ENCODE assay signal across 8 cellular contexts in genomic region chr2:53961478-53962216, GRCh38. TPM values are rescaled to one million over a fixed set of nuclear protein-coding genes. Genes with fewer than 3 reads are reported as not detected.
DNase-seq lines count a peak whose midpoint lies in the region; ATAC-seq, FAIRE-seq and TF ChIP-seq lines count a peak whose summit lies in the region.
"Not testable (repeated sequence)": the region's sequence is repeated elsewhere in the genome, so short reads cannot be mapped to it uniquely, and the experiment has no call there.

No MANE protein-coding gene starts in this region.

- H2BK20ac ChIP-seq in H1 (ENCODE audit: low read length), result not testable (repeated sequence)

- not testable (repeated sequence) for H4K8ac ChIP-seq in H1 (ENCODE audit: extremely low read depth, insufficient read depth, low read length)

- not testable (repeated sequence) for H2BK120ac ChIP-seq in H1 (replicated peaks; ENCODE audit: low read depth, low read length)

- not testable (repeated sequence) for BruUV-seq in Caco-2 (replicated peaks; lab: Mats Ljungman, UMichigan)

- not testable (repeated sequence) for TF ChIP-seq EP300 in H1 (IDR thresholded peaks at IDR 0.05; ENCODE audit: borderline replicate concordance in 1 of 2, low read depth in 2 of 2, low read length in 2 of 2); suprapubic skin (IDR thresholded peaks at IDR 0.05)

- not testable (repeated sequence) for DNase-seq in Caco-2; Karpas-422; activated B cell treated with CpG ODN at 0.5 μM for 24 hours; H1 (ENCODE audit: low read depth in 1 of 2, low spot score in 2 of 2); hepatocyte (ENCODE audit: low spot score); suprapubic skin (ENCODE audit: low spot score in 2 of 2)
- DNase-seq in pons (ENCODE audit: low spot score), result peak; percentile 34

- H3K4me1 ChIP-seq in Caco-2; hepatocyte (ENCODE audit: insufficient read depth): not testable (repeated sequence)
- H3K4me1 ChIP-seq in Karpas-422 (ENCODE audit: low read length), result peaks cover 64% of the 10 kb centered on the region
- peaks cover 1 to 19% (median 12%) of the 10 kb centered on the region in 4 experiments; a peak in 6 of 7 replicates for H3K4me1 ChIP-seq in H1 (replicated peaks in 1 of 4; ENCODE audit: control insufficient read depth in 3 of 4, insufficient read depth in 4 of 4, low read length in 3 of 4)
- H3K4me1 ChIP-seq in mesodermal cell (ENCODE audit: control insufficient read depth, insufficient read depth, low read length, poor library complexity, severe bottlenecking), result peaks cover 22% of the 10 kb centered on the region
- peaks cover 44% of the 10 kb centered on the region for H3K4me1 ChIP-seq in suprapubic skin

- H3K79me2 ChIP-seq in Karpas-422 (ENCODE audit: low read length) (peaks cover 100% of the 10 kb centered on the region), H1 (ENCODE audit: control insufficient read depth in 1 of 2, insufficient read depth in 2 of 2, low read length in 2 of 2) (peaks cover 13 to 99% of the 10 kb centered on the region in 2 experiments), hepatocyte (peaks cover 100% of the 10 kb centered on the region)

- POLR2A ChIA-PET in Caco-2 (lab: Charles Lee), result not testable (repeated sequence)
- POLR2A ChIA-PET in activated B cell treated with CpG ODN at 0.5 μM for 24 hours (lab: Charles Lee), result interaction anchor here (1.3 kb wide), 1 partner anchor 9 kb away, joined by 4 read pairs; the partner anchor contains the start of gene PSME4
- POLR2A ChIA-PET in H1 (lab: Charles Lee; ENCODE audit: partially characterized antibody), result interaction anchor here (3.9 kb wide), 1 partner anchor 9 kb away, joined by 25 read pairs; the partner anchor contains the start of gene PSME4

- TF ChIP-seq POLR2A in H1 (IDR thresholded peaks at IDR 0.05; ENCODE audit: control extremely low read depth in 1 of 2, low read depth in 2 of 2, low read length in 2 of 2); suprapubic skin (IDR thresholded peaks at IDR 0.05): not testable (repeated sequence)

- not testable (repeated sequence) for H3K79me1 ChIP-seq in H1 (ENCODE audit: low read depth, low read length)

- peaks cover 31% of the 10 kb centered on the region for H4K20me1 ChIP-seq in Karpas-422 (ENCODE audit: insufficient read depth, low read depth, low read length)
- H4K20me1 ChIP-seq in H1 (replicated peaks in 1 of 2; ENCODE audit: control insufficient read depth in 1 of 2, insufficient read depth in 2 of 2, low read length in 2 of 2), result not testable (repeated sequence)
- peaks cover 79% of the 10 kb centered on the region for H4K20me1 ChIP-seq in hepatocyte (ENCODE audit: insufficient read depth, poor library complexity, severe bottlenecking)

- TF ChIP-seq CTCF in Caco-2 (IDR thresholded peaks at IDR 0.05; ENCODE audit: insufficient read depth in 1 of 2, low read depth in 1 of 2, low read length in 1 of 2, severe bottlenecking in 1 of 2, unreplicated experiment in 1 of 2); activated B cell treated with CpG ODN at 0.5 μM for 24 hours (IDR thresholded peaks at IDR 0.05); H1 (IDR thresholded peaks at IDR 0.05; ENCODE audit: control extremely low read depth in 1 of 3, insufficient read depth in 1 of 3, low read depth in 1 of 3, low read length in 3 of 3); hepatocyte (IDR thresholded peaks at IDR 0.05; ENCODE audit: poor library complexity); suprapubic skin (IDR thresholded peaks at IDR 0.05): not testable (repeated sequence)

- FAIRE-seq in H1 (lab: Jason Lieb, UNC), result not testable (repeated sequence)

- not testable (repeated sequence) for H3K9me3 ChIP-seq in Caco-2; Karpas-422 (ENCODE audit: low read length); H1 (ENCODE audit: insufficient read depth in 2 of 2, low read depth in 1 of 2, low read length in 1 of 2); hepatocyte (ENCODE audit: low read depth); mesodermal cell (ENCODE audit: control insufficient read depth, low read length); suprapubic skin

- not testable (repeated sequence) for H3K27me3 Mint-ChIP-seq in Caco-2 (ENCODE audit: insufficient read depth, unreplicated experiment); activated B cell treated with CpG ODN at 0.5 μM for 24 hours

- not testable (repeated sequence) for H3K23ac ChIP-seq in H1 (ENCODE audit: insufficient read length)

- intact Hi-C loops in Caco-2 (cut with micrococcal nuclease; ENCODE audit: unreplicated experiment); activated B cell treated with CpG ODN at 0.5 μM for 24 hours (cut with micrococcal nuclease): not testable (repeated sequence)

- H2AK5ac ChIP-seq in H1 (ENCODE audit: low read depth, low read length), result not testable (repeated sequence)

- H3K36me3 ChIP-seq in Caco-2 (ENCODE audit: control insufficient read depth, insufficient read depth, low read length); Karpas-422 (ENCODE audit: insufficient read depth, low read length); H1 (ENCODE audit: control insufficient read depth in 2 of 4, insufficient read depth in 4 of 4, low read length in 3 of 4); hepatocyte (replicated peaks; ENCODE audit: insufficient read depth, low read depth); suprapubic skin: not testable (repeated sequence)
- peaks cover 14% of the 10 kb centered on the region for H3K36me3 ChIP-seq in mesodermal cell (ENCODE audit: control insufficient read depth, insufficient read depth, low read length)

- not testable (repeated sequence) for H3K14ac ChIP-seq in H1 (ENCODE audit: insufficient read length)

- H3K4me3 Mint-ChIP-seq in Caco-2 (ENCODE audit: unreplicated experiment), result not testable (repeated sequence)
- peak overlapping the region; percentile 30 for H3K4me3 Mint-ChIP-seq in activated B cell treated with CpG ODN at 0.5 μM for 24 hours

- H3K27ac Mint-ChIP-seq in Caco-2 (ENCODE audit: unreplicated experiment) (peak overlapping the region; percentile 1), activated B cell treated with CpG ODN at 0.5 μM for 24 hours (peak overlapping the region; percentile 57)

- H3K9ac ChIP-seq in Karpas-422 (ENCODE audit: low read length), result not testable (repeated sequence)
- peak overlapping the region in 1 of 4 experiments; percentile 9; a peak in 1 of 7 replicates for H3K9ac ChIP-seq in H1 (replicated peaks in 1 of 4; ENCODE audit: extremely low read depth in 1 of 4, low read depth in 3 of 4, low read length in 3 of 4)

- H2BK12ac ChIP-seq in H1 (ENCODE audit: low read depth, low read length), result not testable (repeated sequence)

- H3K23me2 ChIP-seq in H1 (ENCODE audit: low read depth, low read length), result not testable (repeated sequence)

- H2AFZ ChIP-seq in Karpas-422 (ENCODE audit: low read length); H1 (ENCODE audit: low read length); hepatocyte: not testable (repeated sequence)

- not testable (repeated sequence) for H2BK15ac ChIP-seq in H1 (ENCODE audit: low read length)

- not testable (repeated sequence) for H3K18ac ChIP-seq in H1 (ENCODE audit: extremely low read depth, low read length)

- 62% methylated on average over 10 of the region's 10 CpGs; no CpG with 5 or more reads in 1 of the 2 experiments for WGBS in H1 (ENCODE audit: extremely low coverage in 1 of 2, insufficient coverage in 1 of 2, insufficient read length in 1 of 2, insufficient replicate concordance in 2 of 2, low coverage in 1 of 2, low lambda C conversion rate in 2 of 2, missing lambda C conversion rate in 1 of 2), 2 experiments
- WGBS in hepatocyte (ENCODE audit: low lambda C conversion rate, missing lambda C conversion rate), result 65% methylated on average over 10 of the region's 10 CpGs
- WGBS in mesodermal cell (ENCODE audit: insufficient coverage in 2 of 2), 2 experiments, result 57 to 87% methylated on average over 3 to 9 of the region's 10 CpGs
- 65% methylated on average over 10 of the region's 10 CpGs for WGBS in suprapubic skin

- peak overlapping the region; percentile 46; the same call in 1 of the 2 replicates for H3K27ac ChIP-seq in Karpas-422 (ENCODE audit: low read length)
- H3K27ac ChIP-seq in H1 (ENCODE audit: low read depth, low read length); suprapubic skin: not testable (repeated sequence)
- peak overlapping the region; percentile 56 for H3K27ac ChIP-seq in hepatocyte
- peak overlapping the region; percentile 72 for H3K27ac ChIP-seq in mesodermal cell (ENCODE audit: low read depth, low read length, severe bottlenecking)

- H3K4ac ChIP-seq in H1 (replicated peaks; ENCODE audit: insufficient read length, low read depth, low read length), result not testable (repeated sequence)

- CTCF ChIA-PET in Caco-2 (lab: Charles Lee); activated B cell treated with CpG ODN at 0.5 μM for 24 hours (lab: Charles Lee); H1 (lab: Charles Lee; ENCODE audit: partially characterized antibody): not testable (repeated sequence)

- not testable (repeated sequence) for TF ChIP-seq RAD21 in H1 (IDR thresholded peaks at IDR 0.05 in 1 of 2, conservative IDR thresholded peaks at IDR 0.05 in 1 of 2; ENCODE audit: low read depth in 2 of 2, low read length in 2 of 2)

- H3K27me3 ChIP-seq in Caco-2 (replicated peaks; ENCODE audit: control insufficient read depth, insufficient read depth, low read length); Karpas-422 (ENCODE audit: low read length); H1 (replicated peaks in 1 of 4; ENCODE audit: control insufficient read depth in 3 of 4, extremely low read depth in 1 of 4, insufficient read depth in 3 of 4, low read length in 3 of 4); hepatocyte; suprapubic skin: not testable (repeated sequence)

- not testable (repeated sequence) for H4K5ac ChIP-seq in H1 (ENCODE audit: insufficient read length, low read depth, low read length)

- not testable (repeated sequence) for H3K56ac ChIP-seq in H1 (replicated peaks; ENCODE audit: insufficient read length, low read depth, low read length)

- peaks cover 19% of the 10 kb centered on the region for H3K4me1 Mint-ChIP-seq in Caco-2 (ENCODE audit: low read depth, unreplicated experiment)
- H3K4me1 Mint-ChIP-seq in activated B cell treated with CpG ODN at 0.5 μM for 24 hours, result peaks cover 79% of the 10 kb centered on the region

- not testable (repeated sequence) for ATAC-seq in activated B cell treated with CpG ODN at 0.5 μM for 24 hours (ENCODE audit: low read depth)

- H4K91ac ChIP-seq in H1 (replicated peaks; ENCODE audit: insufficient read length, low read length), result not testable (repeated sequence)

- H3K9me2 ChIP-seq in Karpas-422 (replicated peaks; ENCODE audit: insufficient read depth, low read length); hepatocyte (replicated peaks; ENCODE audit: insufficient read depth): not testable (repeated sequence)

- not testable (repeated sequence) for H3K4me2 ChIP-seq in Karpas-422 (ENCODE audit: low read depth, low read length, poor library complexity, severe bottlenecking)
- H3K4me2 ChIP-seq in H1 (ENCODE audit: insufficient read depth in 1 of 2, low read depth in 2 of 2, low read length in 2 of 2), result peak overlapping the region; percentile 12 to 41; a peak in 3 of 4 replicates
- peak overlapping the region; percentile 20 for H3K4me2 ChIP-seq in hepatocyte

- H2BK5ac ChIP-seq in H1 (ENCODE audit: low read depth, low read length), result peak overlapping the region; percentile 66

- H3K4me3 ChIP-seq in Caco-2 (ENCODE audit: low read depth, low read length); Karpas-422 (ENCODE audit: low read length); H1 (ENCODE audit: extremely low read depth in 1 of 4, insufficient read depth in 2 of 4, low read depth in 3 of 4, low read length in 4 of 4); hepatocyte; mesodermal cell (ENCODE audit: extremely low read depth, insufficient read depth, low read length, poor library complexity, severe bottlenecking): not testable (repeated sequence)
- H3K4me3 ChIP-seq in suprapubic skin, result peak overlapping the region; percentile 12

- H3K9me3 Mint-ChIP-seq in Caco-2 (ENCODE audit: unreplicated experiment); activated B cell treated with CpG ODN at 0.5 μM for 24 hours: not testable (repeated sequence)

- H3K36me3 Mint-ChIP-seq in Caco-2 (ENCODE audit: insufficient read depth, unreplicated experiment) (peaks cover 12% of the 10 kb centered on the region), activated B cell treated with CpG ODN at 0.5 μM for 24 hours (ENCODE audit: low read depth) (peaks cover 11% of the 10 kb centered on the region)

RNA-seq across cellular contexts. Expression of gene PSME4, which starts 9.1 kb away (rescaled TPM):
- 79.0 and 84.9 TPM in 2 replicates for total RNA-seq in Caco-2 (2022)
- 40.2 and 67.5 TPM in 2 replicates for total RNA-seq in Karpas-422 (2014; rRNA removed; shearing (Covaris generic); ENCODE audit: low replicate concordance)
- 73.2 and 74.3 TPM in 2 replicates for total RNA-seq in activated B cell treated with CpG ODN at 0.5 μM for 24 hours
- total RNA-seq in H1 (2021; fragmentation: NEBNext Ultra II Directional; extraction: Animal tissue kit (Norgen Biotek cat#: 25700)), result 104 and 116 TPM in 2 replicates
- 21.5 and 42.2 TPM in 2 replicates for polyA plus RNA-seq in H1 (2011; rRNA removed)
- polyA plus RNA-seq in H1 (2011; cell fraction: cytosol; rRNA removed), result 34.5 TPM
- 20.9 TPM for polyA plus RNA-seq in H1 (2011; cell fraction: nucleus; rRNA removed)
- polyA plus RNA-seq in H1 (2012, experiment 1 of 2), result 56.0 to 83.0 TPM (median 66.7 TPM) in 4 replicates
- polyA plus RNA-seq in H1 (2012, experiment 2 of 2), result 5.5 TPM
- 46.7 TPM for polyA plus RNA-seq in H1 (2013, experiment 1 of 2)
- polyA plus RNA-seq in H1 (2013, experiment 2 of 2), result 48.3 TPM
- polyA minus RNA-seq in H1 (2011; rRNA and poly(A)+ RNA removed), result 106 and 141 TPM in 2 replicates
- 45.9 TPM for polyA minus RNA-seq in H1 (2011; cell fraction: cytosol; rRNA and poly(A)+ RNA removed)
- 77.7 TPM for polyA minus RNA-seq in H1 (2011; cell fraction: nucleus; rRNA and poly(A)+ RNA removed)
- total RNA-seq in hepatocyte, result 35.1 and 53.1 TPM in 2 replicates
- 12.1 and 12.7 TPM in 2 replicates for polyA plus RNA-seq in hepatocyte
- polyA plus RNA-seq in mesodermal cell (2013, experiment 1 of 2), result 59.2 TPM
- 55.1 TPM for polyA plus RNA-seq in mesodermal cell (2013, experiment 2 of 2)
- total RNA-seq in suprapubic skin, result 10 to 100 TPM; 39.1 to 66.1 (median 48.5) TPM
